ENCODE assay signal across 8 cellular contexts in genomic region chr2:85537600-85538506, GRCh38. TPM values are rescaled to one million over a fixed set of nuclear protein-coding genes. Genes with fewer than 3 reads are reported as not detected.
DNase-seq lines count a peak whose midpoint lies in the region; ATAC-seq and TF ChIP-seq lines count a peak whose summit lies in the region.

No MANE protein-coding gene starts in this region.

- intact Hi-C loops in left colon (cut with DNase I, micrococcal nuclease) = no loop called here

- ATAC-seq in left colon = peak; percentile 32
- no peak for ATAC-seq in HG03175 (IDR thresholded peaks at IDR 0.05; ENCODE audit: unreplicated experiment)

- DNase-seq in GM10266 (ENCODE audit: extremely low spot score) (peak; percentile 48), NAMALWA (ENCODE audit: low spot score) (peak; percentile 54), UCSD-AML1 (lab: John Stamatoyannopoulos, UW; ENCODE audit: unreplicated experiment) (peak; percentile 66), left colon (peak; percentile 71), NCI-H226 (no peak)
- DNase-seq in stimulated activated CD4-positive, alpha-beta T cell treated with anti-CD3 and anti-CD28 coated beads, Interleukin-1b, Interleukin-23, amount 100 ng/mL, for 48 hours = peak; percentile 34

- TF ChIP-seq CTCF in GM10266 (IDR thresholded peaks at IDR 0.05; ENCODE audit: control insufficient read depth, insufficient read depth, low read depth, missing control alignments) = no peak

- peak overlapping the region; percentile 99 for H3K27ac ChIP-seq in cingulate gyrus (ENCODE audit: low read depth, low read length)

RNA-seq across cellular contexts. Expression of gene MAT2A, which starts 1.1 kb away (rescaled TPM):
- total RNA-seq in left colon = 100 to 1,000 TPM; 147 to 173 TPM

RNA-seq across cellular contexts. Expression of gene GGCX, which starts 23.4 kb away (rescaled TPM):
- 10 to 100 TPM; 25.1 to 27.8 TPM for total RNA-seq in left colon

RNA-seq across cellular contexts. Expression of gene VAMP8, which starts 39.5 kb away (rescaled TPM):
- total RNA-seq in left colon = 100 to 1,000 TPM; 268 to 282 TPM

RNA-seq across cellular contexts. Expression of gene VAMP5, which starts 46.4 kb away (rescaled TPM):
- total RNA-seq in left colon = 10 to 100 TPM; 20.1 to 20.4 TPM

RNA-seq across cellular contexts. Expression of gene RNF181, which starts 57.7 kb away (rescaled TPM):
- 10 to 100 TPM; 78.8 to 84.2 TPM for total RNA-seq in left colon
